In genomic region chr11:34501962-34502361, GRCh38 we compare ENCODE assay signal across 1 cellular context.
TF ChIP-seq lines count a peak whose summit lies in the region.

No MANE protein-coding gene starts in this region.

TF ChIP-seq in HepG2, 621 proteins besides CTCF, POLR2A, EP300 and RAD21 (continued from another document):
- TF ChIP-seq GRHL1 (CRISPR knock-in tag; conservative IDR thresholded peaks at IDR 0.05) (no peak), JUN (CRISPR knock-in tag; IDR thresholded peaks at IDR 0.05) (no peak), ZNF205 (CRISPR knock-in tag; IDR thresholded peaks at IDR 0.05) (no peak), ZNF646 (CRISPR knock-in tag; IDR thresholded peaks at IDR 0.05) (no peak), POLR2G (IDR thresholded peaks at IDR 0.05; ENCODE audit: low read depth, low read length) (0 out of 2 replicates have a peak, but pooled peaks have one; percentile 7), RFXAP (CRISPR knock-in tag; IDR thresholded peaks at IDR 0.05; ENCODE audit: borderline replicate concordance) (no peak), ARID4A (CRISPR knock-in tag; IDR thresholded peaks at IDR 0.05; ENCODE audit: borderline replicate concordance) (peak; percentile 15; the same call in 1 of the 2 replicates), HIC2 (CRISPR knock-in tag; IDR thresholded peaks at IDR 0.05; ENCODE audit: low read depth) (0 out of 2 replicates have a peak, but pooled peaks have one; percentile 8)
